8 cellular contexts compared by ENCODE assay signal in genomic region chr11:66842896-66843775, GRCh38. TPM values are rescaled to one million over a fixed set of nuclear protein-coding genes. Genes with fewer than 3 reads are reported as not detected.
DNase-seq lines count a peak whose midpoint lies in the region; ATAC-seq and TF ChIP-seq lines count a peak whose summit lies in the region.

Gene RCE1, plus strand, starts transcription at chr11:66843441. Its CDS starts 15 bp downstream, at chr11:66843456.

- TF ChIP-seq POLR2A in GM19193 (IDR thresholded peaks at IDR 0.05; ENCODE audit: extremely low read depth, insufficient read depth, insufficient read length), result peak; percentile 93
- peak; percentile 91 for TF ChIP-seq POLR2A in right lobe of liver (IDR thresholded peaks at IDR 0.05)

- H3K36me3 ChIP-seq in BE2C (peaks cover 23% of the 10 kb centered on the region), right lobe of liver (peaks cover 0 to 9% (median 4%) of the 10 kb centered on the region in 4 donors)

- ATAC-seq in HG03439 (IDR thresholded peaks at IDR 0.05; ENCODE audit: unreplicated experiment) (peak; percentile 72), right lobe of liver (peak; percentile 67 to 88 (median 80))

- H3K27me3 ChIP-seq in BE2C (no peaks in the 10 kb centered on the region), right lobe of liver (no peaks in the 10 kb centered on the region)

- peak within 1 kb of the TSS; percentile 77 to 98 (median 90) for H3K27ac ChIP-seq in right lobe of liver

- TF ChIP-seq CTCF in BE2C (IDR thresholded peaks at IDR 0.05; ENCODE audit: low read depth, low read length) (no peak), right lobe of liver (IDR thresholded peaks at IDR 0.05) (no peak)

- H3K4me3 ChIP-seq in BE2C (ENCODE audit: low read depth, low read length) (peak within 1 kb of the TSS; percentile 82), right lobe of liver (peak within 1 kb of the TSS; percentile 84 to 95 (median 94))

- 0% methylated on average over 2 of the region's 98 CpGs for WGBS in right lobe of liver (ENCODE audit: insufficient coverage, low coverage, low lambda C conversion rate, missing lambda C conversion rate)

- H3K4me1 ChIP-seq in BE2C (no peaks in the 10 kb centered on the region; the same call in 1 of the 2 replicates), right lobe of liver (peaks cover 0 to 27% (median 3%) of the 10 kb centered on the region in 4 donors)

- intact Hi-C loops in right lobe of liver (cut with DNase I), result no loop called here

- peak; percentile 94 for DNase-seq in BE2C
- DNase-seq in NCI-H524 (lab: John Stamatoyannopoulos, UW), result peak; percentile 57 to 72
- DNase-seq in activated CD4-positive, alpha-beta T cell treated with anti-CD3 and anti-CD28 coated beads, Interleukin-2, amount 50 U/mL, for 24 hours (ENCODE audit: low read depth in 1 of 2, low spot score in 1 of 2), result peak; percentile 79 to 86
- DNase-seq in dermis blood vessel endothelial cell, result peak; percentile 94
- DNase-seq in right lobe of liver, result peak; percentile 92 to 93 (median 93)
- DNase-seq in stimulated activated CD4-positive, alpha-beta T cell treated with anti-CD3 and anti-CD28 coated beads, Interleukin-4, amount 100 ng/mL, for 4 hours, result peak; percentile 85 to 89

- H3K9me3 ChIP-seq in BE2C, result no peaks in the 10 kb centered on the region
- no peaks in the 10 kb centered on the region for H3K9me3 ChIP-seq in right lobe of liver

RNA-seq across cellular contexts. Expression of gene RCE1, which starts in this region (rescaled TPM):
- 89.7 TPM for polyA plus RNA-seq in BE2C (2012; ENCODE audit: insufficient read depth, insufficient read length, low read depth)
- total RNA-seq in dermis blood vessel endothelial cell (17.0 and 27.0 TPM in 2 replicates), right lobe of liver (1 to 10 TPM; 3.1 to 7.7 (median 4.5) TPM)

Comparison
In these comparisons a context has a peak if more than half of its experiments do, and no peak if none do; other contexts are left out.
1. Peak in every context shown above with its lines: DNase-seq, ATAC-seq, H3K4me3 ChIP-seq and H3K27ac ChIP-seq.